In genomic region chr2:61792355-61792754, GRCh38 we compare ENCODE assay signal across 26 cellular contexts.
"Had no signal": no experiment of that assay in that cellular context is flagged by ENCODE, and none has a peak within 500 bp of the region (broad histone marks: within the 10 kb centered on the region; RNA-seq: fewer than 3 reads in every experiment).

No MANE protein-coding gene starts in this region.

- H3K9me3 ChIP-seq: ovary, prostate gland, stomach, tibial artery had no signal

- H3K36me3 ChIP-seq: ovary, prostate gland, stomach, tibial artery had no signal

- H3K27me3 ChIP-seq: ovary, stomach had no signal

- H3K4me1 ChIP-seq: prostate gland had no signal

- H3K27ac ChIP-seq: ovary, prostate gland, stomach, tibial artery had no signal

- H3K4me3 ChIP-seq: ovary, prostate gland, stomach, tibial artery had no signal

- DNase-seq: activated CD4-positive, alpha-beta T cell treated with anti-CD3 and anti-CD28 coated beads for 1 hour; activated CD4-positive, alpha-beta T cell treated with anti-CD3 and anti-CD28 coated beads, Interleukin-2, amount 50 U/mL, for 1 hour; activated CD8-positive, alpha-beta T cell treated with anti-CD3 and anti-CD28 coated beads for 36 hours; activated naive CD8-positive, alpha-beta T cell treated with anti-CD3 and anti-CD28 coated beads, Interleukin-2, amount 50 U/mL, for 24 hours; activated T-cell treated with anti-CD3 and anti-CD28 coated beads, Interleukin-2, amount 50 U/mL, for 4 hours; amygdala; caudate nucleus; cortex of kidney; effector memory CD8-positive, alpha-beta T cell; foreskin fibroblast; head of caudate nucleus; hypothalamus; immature natural killer cell; kidney; left colon; mammary epithelial cell; ovary; stimulated activated CD4-positive, alpha-beta T cell treated with anti-CD3 and anti-CD28 coated beads, Interleukin-1b, Interleukin-23, amount 100 ng/mL, for 48 hours; stimulated activated naive B cell treated with anti-CD40 and anti-IgM and Interleukin-4, amounts not matched to agents 10 μg/mL and 1 μg/mL and 100 μg/mL, for 72 hours; stomach; tibial artery had no signal

- ATAC-seq: activated CD8-positive, alpha-beta T cell treated with anti-CD3 and anti-CD28 coated beads for 36 hours; activated naive CD8-positive, alpha-beta T cell treated with anti-CD3 and anti-CD28 coated beads, Interleukin-2, amount 50 U/mL, for 24 hours; activated T-cell treated with anti-CD3 and anti-CD28 coated beads, Interleukin-2, amount 50 U/mL, for 4 hours; activated T-helper 17 cell treated with anti-CD3 and anti-CD28 coated beads, Interleukin-2, amount 50 U/mL, for 72 hours; effector memory CD8-positive, alpha-beta T cell; esophagus mucosa; left colon; WTC11 had no signal

- FAIRE-seq: endothelial cell of umbilical vein, kidney had no signal
